Comparison of ENCODE assay signal across 21 cellular contexts in the genomic region with DNA sequence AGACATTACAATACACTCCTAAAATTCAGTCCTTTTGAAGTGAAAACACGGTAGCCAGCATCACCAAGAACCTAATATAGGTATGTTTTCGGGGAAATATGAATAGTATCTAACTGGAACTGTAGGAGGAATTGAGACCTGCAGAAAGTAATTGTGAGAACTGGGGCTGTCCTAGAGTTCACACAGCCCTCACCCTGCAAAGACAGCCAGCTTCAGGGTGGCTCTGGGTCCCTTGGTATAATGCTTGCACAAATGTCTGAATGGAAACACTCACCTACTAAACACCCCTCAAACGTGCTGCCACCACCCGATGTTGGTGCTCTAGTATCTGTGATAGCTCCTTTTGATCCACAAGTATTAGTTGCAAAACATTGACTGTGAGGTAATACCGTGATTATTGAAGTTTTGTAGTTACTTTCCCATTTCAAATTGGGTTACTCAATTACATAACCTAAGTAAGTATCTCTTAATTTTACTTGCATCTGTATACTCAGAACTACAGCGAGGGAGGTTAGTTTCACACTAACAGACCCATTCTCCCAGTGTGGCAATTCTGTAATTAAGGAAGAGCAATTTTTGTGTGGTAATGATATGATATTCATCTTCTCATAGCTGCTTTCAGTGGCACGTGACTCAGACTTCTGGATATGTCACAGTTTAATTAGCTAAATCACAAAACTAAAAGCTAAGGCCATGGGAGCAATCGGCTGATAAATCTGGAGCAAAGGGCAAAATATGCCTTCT.
A peak's percentile ranks its signal among the peaks of the same experiment; 100 is the strongest.
DNase-seq lines count a peak whose midpoint lies in the region; ATAC-seq, FAIRE-seq and TF ChIP-seq lines count a peak whose summit lies in the region.
"Had no signal": no experiment of that assay in that cellular context is flagged by ENCODE, and none has a peak within 500 bp of the region (broad histone marks: within the 10 kb centered on the region; RNA-seq: fewer than 3 reads in every experiment).

No MANE protein-coding gene starts in this region.

- H3K27ac ChIP-seq in SJCRH30 = no peak overlapping the region
- H3K27ac ChIP-seq: A549, adrenal gland had no signal

- POLR2A ChIA-PET in activated CD4-positive, alpha-beta memory T cell treated with anti-CD3 and anti-CD28 coated beads for 36 hours (lab: Charles Lee) = interaction anchor here (0.9 to 2.4 kb wide), 7 partner anchors 9 to 129 kb away, joined by 3 to 14 read pairs (median 3); no protein-coding TSS in a partner anchor
- POLR2A ChIA-PET in activated CD4-positive, alpha-beta memory T cell treated with anti-CD3 and anti-CD28 coated beads, Interleukin-2, amount 10 ng/mL, durations not matched to agents 7 days and 5 days (lab: Charles Lee) = interaction anchor here (1.3 kb wide), 1 partner anchor 31 kb away, joined by 3 read pairs; no protein-coding TSS in a partner anchor

- H3K9me3 Mint-ChIP-seq in activated CD4-positive, alpha-beta memory T cell treated with anti-CD3 and anti-CD28 coated beads for 36 hours = no peaks in the 10 kb centered on the region
- H3K9me3 Mint-ChIP-seq in activated CD4-positive, alpha-beta memory T cell treated with anti-CD3 and anti-CD28 coated beads, Interleukin-2, amount 10 ng/mL, durations not matched to agents 7 days and 5 days = no peaks in the 10 kb centered on the region
- H3K9me3 Mint-ChIP-seq in osteocyte (ENCODE audit: unreplicated experiment) = no peaks in the 10 kb centered on the region
- H3K9me3 Mint-ChIP-seq: naive B cell; T-helper 1 cell treated with Interleukin-12 subunit alpha and Interleukin-12 subunit beta and Interleukin-4 antibody, amounts not matched to agents 30 μg/mL and 1 μg/mL, for 36 hours had no signal

- CTCF ChIA-PET in activated CD4-positive, alpha-beta memory T cell treated with anti-CD3 and anti-CD28 coated beads for 36 hours (lab: Charles Lee) = interaction anchor here (0.6 to 2.6 kb wide), 9 partner anchors 9 to 137 kb away, joined by 3 to 10 read pairs (median 3); no protein-coding TSS in a partner anchor
- CTCF ChIA-PET in activated CD4-positive, alpha-beta memory T cell treated with anti-CD3 and anti-CD28 coated beads, Interleukin-2, amount 10 ng/mL, durations not matched to agents 7 days and 5 days (lab: Charles Lee) = no interaction called here

- peak overlapping the region; percentile 38 for H3K4me3 Mint-ChIP-seq in activated CD4-positive, alpha-beta memory T cell treated with anti-CD3 and anti-CD28 coated beads for 36 hours
- no peak overlapping the region for H3K4me3 Mint-ChIP-seq in activated CD4-positive, alpha-beta memory T cell treated with anti-CD3 and anti-CD28 coated beads, Interleukin-2, amount 10 ng/mL, durations not matched to agents 7 days and 5 days
- H3K4me3 Mint-ChIP-seq in osteocyte (ENCODE audit: unreplicated experiment) = no peak overlapping the region
- H3K4me3 Mint-ChIP-seq: naive B cell; T-helper 1 cell treated with Interleukin-12 subunit alpha and Interleukin-12 subunit beta and Interleukin-4 antibody, amounts not matched to agents 30 μg/mL and 1 μg/mL, for 36 hours had no signal

- peaks cover 63% of the 10 kb centered on the region for H3K4me1 Mint-ChIP-seq in activated CD4-positive, alpha-beta memory T cell treated with anti-CD3 and anti-CD28 coated beads for 36 hours (ENCODE audit: low read depth)
- peaks cover 32% of the 10 kb centered on the region for H3K4me1 Mint-ChIP-seq in activated CD4-positive, alpha-beta memory T cell treated with anti-CD3 and anti-CD28 coated beads, Interleukin-2, amount 10 ng/mL, durations not matched to agents 7 days and 5 days
- H3K4me1 Mint-ChIP-seq in osteocyte (ENCODE audit: unreplicated experiment) = peaks cover 9% of the 10 kb centered on the region
- H3K4me1 Mint-ChIP-seq: naive B cell had no signal

- peaks cover 42% of the 10 kb centered on the region for H3K36me3 Mint-ChIP-seq in activated CD4-positive, alpha-beta memory T cell treated with anti-CD3 and anti-CD28 coated beads for 36 hours
- H3K36me3 Mint-ChIP-seq in activated CD4-positive, alpha-beta memory T cell treated with anti-CD3 and anti-CD28 coated beads, Interleukin-2, amount 10 ng/mL, durations not matched to agents 7 days and 5 days (ENCODE audit: low read depth) = peaks cover 31% of the 10 kb centered on the region
- H3K36me3 Mint-ChIP-seq in osteocyte (ENCODE audit: unreplicated experiment) = peaks cover 20% of the 10 kb centered on the region

- no peaks in the 10 kb centered on the region for H3K27me3 Mint-ChIP-seq in activated CD4-positive, alpha-beta memory T cell treated with anti-CD3 and anti-CD28 coated beads for 36 hours
- H3K27me3 Mint-ChIP-seq in activated CD4-positive, alpha-beta memory T cell treated with anti-CD3 and anti-CD28 coated beads, Interleukin-2, amount 10 ng/mL, durations not matched to agents 7 days and 5 days = no peaks in the 10 kb centered on the region
- no peaks in the 10 kb centered on the region for H3K27me3 Mint-ChIP-seq in osteocyte (ENCODE audit: unreplicated experiment)
- H3K27me3 Mint-ChIP-seq: naive B cell had no signal

- no peaks in the 10 kb centered on the region for H3K4me1 ChIP-seq in SJCRH30
- H3K4me1 ChIP-seq: A549 had no signal

- no peaks in the 10 kb centered on the region for H3K27me3 ChIP-seq in SJCRH30
- H3K27me3 ChIP-seq: adrenal gland had no signal

- TF ChIP-seq CTCF in osteocyte (IDR thresholded peaks at IDR 0.05) = no peak

- no peak overlapping the region for H3K4me3 ChIP-seq in SJCRH30
- H3K4me3 ChIP-seq: A549, adrenal gland, smooth muscle cell had no signal

- intact Hi-C loops in activated CD4-positive, alpha-beta memory T cell treated with anti-CD3 and anti-CD28 coated beads for 36 hours (cut with micrococcal nuclease) = loop anchor here (1.0 to 10.0 kb wide), 8 partner anchors 8 to 1060 kb away; no protein-coding TSS in a partner anchor

- H3K9me3 ChIP-seq in SJCRH30 (replicated peaks) = no peaks in the 10 kb centered on the region
- H3K9me3 ChIP-seq: A549, adrenal gland had no signal

- DNase-seq in activated CD4-positive, alpha-beta memory T cell treated with anti-CD3 and anti-CD28 coated beads for 36 hours = peak; percentile 58
- no peak for DNase-seq in activated CD4-positive, alpha-beta memory T cell treated with anti-CD3 and anti-CD28 coated beads, Interleukin-2, amount 10 ng/mL, durations not matched to agents 7 days and 5 days
- DNase-seq in osteocyte (ENCODE audit: extremely low spot score, unreplicated experiment) (no peak), SJCRH30 (no peak), HK-2 (ENCODE audit: unreplicated experiment) (no peak)
- DNase-seq: activated CD4-positive, CD25-positive, alpha-beta regulatory T cell; effector CD8-positive, alpha-beta T cell; GF-D8; Kasumi-1; naive B cell; NCI-H2107; NCI-H526; SHP77 treated with DMSO at 0.1 percent for 48 hours had no signal

- ATAC-seq in GM21390 (IDR thresholded peaks at IDR 0.05; ENCODE audit: unreplicated experiment) (peak; percentile 78), HG03439 (IDR thresholded peaks at IDR 0.05; ENCODE audit: unreplicated experiment) (peak; percentile 78)
- ATAC-seq: A549 had no signal

- peak; percentile 79 for FAIRE-seq in islet of Langerhans (lab: Jason Lieb, UNC)
- FAIRE-seq: urothelium cell line had no signal

- peak overlapping the region; percentile 84 for H3K27ac Mint-ChIP-seq in activated CD4-positive, alpha-beta memory T cell treated with anti-CD3 and anti-CD28 coated beads for 36 hours
- H3K27ac Mint-ChIP-seq in activated CD4-positive, alpha-beta memory T cell treated with anti-CD3 and anti-CD28 coated beads, Interleukin-2, amount 10 ng/mL, durations not matched to agents 7 days and 5 days = no peak overlapping the region
- H3K27ac Mint-ChIP-seq in osteocyte (ENCODE audit: unreplicated experiment) = no peak overlapping the region
- H3K27ac Mint-ChIP-seq: naive B cell; T-helper 1 cell treated with Interleukin-12 subunit alpha and Interleukin-12 subunit beta and Interleukin-4 antibody, amounts not matched to agents 30 μg/mL and 1 μg/mL, for 36 hours had no signal

- H3K36me3 ChIP-seq in SJCRH30 = peaks cover 8% of the 10 kb centered on the region; the same call in 1 of the 2 replicates
- H3K36me3 ChIP-seq: adrenal gland had no signal
